Comparison of ENCODE assay signal across 1 cellular context in the genomic region with DNA sequence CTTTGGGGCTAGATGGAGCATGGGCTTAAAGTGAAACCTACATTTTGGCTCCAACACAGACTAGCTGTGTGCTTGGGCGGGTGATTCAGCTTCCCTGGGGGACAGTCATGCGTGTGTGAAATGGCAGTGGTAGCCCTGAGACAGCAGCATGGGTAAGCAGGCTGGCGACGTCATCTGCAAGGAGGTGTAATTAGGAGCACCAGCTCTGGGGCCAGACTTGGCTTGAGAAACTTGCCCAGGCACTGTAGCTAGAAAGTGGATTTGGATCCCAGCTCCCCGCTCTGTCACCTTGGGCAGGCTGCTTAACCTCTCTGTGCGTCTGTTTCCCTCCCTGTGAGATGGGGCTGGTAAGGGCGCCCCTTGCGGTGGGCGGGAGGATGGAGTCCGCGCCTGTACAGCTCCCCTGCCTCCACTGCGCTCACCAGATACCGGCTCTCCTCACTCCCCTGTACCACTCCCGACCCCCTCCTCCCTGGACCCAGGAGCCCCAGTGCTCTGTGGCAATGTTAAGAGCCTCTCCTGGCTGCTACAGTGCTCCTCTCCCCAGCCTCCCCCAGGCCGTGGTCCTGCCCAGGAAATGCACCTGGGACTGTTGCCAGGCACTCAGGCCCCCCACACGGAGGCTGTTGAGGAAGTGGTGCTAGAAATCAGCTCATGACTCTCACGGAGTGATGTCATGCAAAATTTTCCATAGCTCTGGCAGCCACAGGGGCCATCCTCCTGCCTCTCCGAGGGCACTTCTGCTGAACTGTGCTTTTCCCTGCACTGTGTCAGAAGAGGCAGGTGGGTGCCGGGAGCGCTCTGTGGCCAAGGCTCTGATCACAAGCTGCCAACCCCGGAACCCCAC.
TF ChIP-seq lines count a peak whose summit lies in the region.

No MANE protein-coding gene starts in this region.

TF ChIP-seq in HepG2, 621 proteins besides CTCF, POLR2A, EP300 and RAD21 (continued from another document and continues in another):
- TF ChIP-seq, protein P1, sequence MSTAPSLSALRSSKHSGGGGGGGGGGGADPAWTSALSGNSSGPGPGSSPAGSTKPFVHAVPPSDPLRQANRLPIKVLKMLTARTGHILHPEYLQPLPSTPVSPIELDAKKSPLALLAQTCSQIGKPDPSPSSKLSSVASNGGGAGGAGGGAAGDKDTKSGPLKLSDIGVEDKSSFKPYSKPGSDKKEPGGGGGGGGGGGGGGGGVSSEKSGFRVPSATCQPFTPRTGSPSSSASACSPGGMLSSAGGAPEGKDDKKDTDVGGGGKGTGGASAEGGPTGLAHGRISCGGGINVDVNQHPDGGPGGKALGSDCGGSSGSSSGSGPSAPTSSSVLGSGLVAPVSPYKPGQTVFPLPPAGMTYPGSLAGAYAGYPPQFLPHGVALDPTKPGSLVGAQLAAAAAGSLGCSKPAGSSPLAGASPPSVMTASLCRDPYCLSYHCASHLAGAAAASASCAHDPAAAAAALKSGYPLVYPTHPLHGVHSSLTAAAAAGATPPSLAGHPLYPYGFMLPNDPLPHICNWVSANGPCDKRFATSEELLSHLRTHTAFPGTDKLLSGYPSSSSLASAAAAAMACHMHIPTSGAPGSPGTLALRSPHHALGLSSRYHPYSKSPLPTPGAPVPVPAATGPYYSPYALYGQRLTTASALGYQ (CRISPR knock-in tag; IDR thresholded peaks at IDR 0.05): no peak; the same call in 1 of the 2 replicates
- TF ChIP-seq KMT2B (CRISPR knock-in tag; IDR thresholded peaks at IDR 0.05) (no peak; the same call in 1 of the 2 replicates), HMGA1 (CRISPR knock-in tag; conservative IDR thresholded peaks at IDR 0.05) (no peak), ZFP36 (IDR thresholded peaks at IDR 0.05; ENCODE audit: borderline replicate concordance, low read depth, low read length, partially characterized antibody) (no peak), ZNF780A (CRISPR knock-in tag; IDR thresholded peaks at IDR 0.05) (no peak), SAFB2 (CRISPR knock-in tag; IDR thresholded peaks at IDR 0.05; ENCODE audit: borderline replicate concordance, low read depth) (peak; percentile 78; the same call in 1 of the 2 replicates), CCAR2 (optimal IDR thresholded peaks at IDR 0.05; ENCODE audit: low read depth, low read length) (no peak), ZNF558 (CRISPR knock-in tag; IDR thresholded peaks at IDR 0.05; ENCODE audit: borderline replicate concordance) (no peak), ZNF10 (CRISPR knock-in tag; IDR thresholded peaks at IDR 0.05; ENCODE audit: borderline replicate concordance, low read depth) (no peak), MED1 (CRISPR knock-in tag; IDR thresholded peaks at IDR 0.05) (peak; percentile 80), NCOA2 (CRISPR knock-in tag; IDR thresholded peaks at IDR 0.05) (no peak), SRSF9 (IDR thresholded peaks at IDR 0.05; ENCODE audit: borderline replicate concordance, insufficient read depth, low read depth, low read length, poor library complexity, severe bottlenecking) (no peak), ZBTB7B (CRISPR knock-in tag; IDR thresholded peaks at IDR 0.05) (no peak), ZNF589 (CRISPR knock-in tag; conservative IDR thresholded peaks at IDR 0.05) (no peak), THAP11 (CRISPR knock-in tag; IDR thresholded peaks at IDR 0.05) (peak; percentile 28; the same call in 1 of the 2 replicates), CAMTA2 (CRISPR knock-in tag; IDR thresholded peaks at IDR 0.05; ENCODE audit: borderline replicate concordance) (no peak), PHB2 (IDR thresholded peaks at IDR 0.05; ENCODE audit: partially characterized antibody) (no peak), ZNF383 (CRISPR knock-in tag; IDR thresholded peaks at IDR 0.05; ENCODE audit: borderline replicate concordance) (no peak), ZFP1 (CRISPR knock-in tag; IDR thresholded peaks at IDR 0.05) (no peak), NPAS2 (CRISPR knock-in tag; IDR thresholded peaks at IDR 0.05; ENCODE audit: borderline replicate concordance) (no peak), RELA (CRISPR knock-in tag; IDR thresholded peaks at IDR 0.05) (no peak), POLR2AphosphoS5 (IDR thresholded peaks at IDR 0.05; ENCODE audit: low read depth, low read length) (no peak), ZNF577 (CRISPR knock-in tag; IDR thresholded peaks at IDR 0.05; ENCODE audit: borderline replicate concordance, low read depth) (no peak), KDM5B (CRISPR knock-in tag; IDR thresholded peaks at IDR 0.05; ENCODE audit: borderline replicate concordance) (peak; percentile 71), ZNF709 (CRISPR knock-in tag; IDR thresholded peaks at IDR 0.05) (no peak), ZNF30 (CRISPR knock-in tag; IDR thresholded peaks at IDR 0.05) (no peak), PHF20 (CRISPR knock-in tag; IDR thresholded peaks at IDR 0.05) (no peak), POLR2AphosphoS2 (IDR thresholded peaks at IDR 0.05; ENCODE audit: low read depth, low read length) (no peak), NRL (CRISPR knock-in tag; IDR thresholded peaks at IDR 0.05; ENCODE audit: borderline replicate concordance) (peak; percentile 23; the same call in 1 of the 2 replicates), ZNF225 (CRISPR knock-in tag; IDR thresholded peaks at IDR 0.05) (no peak), ZNF841 (CRISPR knock-in tag; IDR thresholded peaks at IDR 0.05; ENCODE audit: borderline replicate concordance) (no peak), RXRA (CRISPR knock-in tag; IDR thresholded peaks at IDR 0.05) (no peak), ZNF510 (CRISPR knock-in tag; IDR thresholded peaks at IDR 0.05; ENCODE audit: low read depth) (no peak), ZFY (CRISPR knock-in tag; IDR thresholded peaks at IDR 0.05) (no peak), ZNF326 (CRISPR knock-in tag; IDR thresholded peaks at IDR 0.05; ENCODE audit: borderline replicate concordance) (no peak), SP1 (IDR thresholded peaks at IDR 0.05) (no peak), SP1 (CRISPR knock-in tag; IDR thresholded peaks at IDR 0.05) (no peak), ZKSCAN5 (CRISPR knock-in tag; IDR thresholded peaks at IDR 0.05) (no peak), ATRX (CRISPR knock-in tag; IDR thresholded peaks at IDR 0.05; ENCODE audit: borderline replicate concordance) (no peak), ZNF256 (CRISPR knock-in tag; conservative IDR thresholded peaks at IDR 0.05) (no peak), NR2C2 (CRISPR knock-in tag; IDR thresholded peaks at IDR 0.05; ENCODE audit: borderline replicate concordance) (0 out of 2 replicates have a peak, but pooled peaks have one; percentile 19), ZNF160 (CRISPR knock-in tag; IDR thresholded peaks at IDR 0.05) (no peak), STAT5B (CRISPR knock-in tag; IDR thresholded peaks at IDR 0.05) (no peak), MAFG (CRISPR knock-in tag; IDR thresholded peaks at IDR 0.05) (no peak), PAX8 (CRISPR knock-in tag; IDR thresholded peaks at IDR 0.05; ENCODE audit: borderline replicate concordance) (no peak)
- TF ChIP-seq, protein P2, sequence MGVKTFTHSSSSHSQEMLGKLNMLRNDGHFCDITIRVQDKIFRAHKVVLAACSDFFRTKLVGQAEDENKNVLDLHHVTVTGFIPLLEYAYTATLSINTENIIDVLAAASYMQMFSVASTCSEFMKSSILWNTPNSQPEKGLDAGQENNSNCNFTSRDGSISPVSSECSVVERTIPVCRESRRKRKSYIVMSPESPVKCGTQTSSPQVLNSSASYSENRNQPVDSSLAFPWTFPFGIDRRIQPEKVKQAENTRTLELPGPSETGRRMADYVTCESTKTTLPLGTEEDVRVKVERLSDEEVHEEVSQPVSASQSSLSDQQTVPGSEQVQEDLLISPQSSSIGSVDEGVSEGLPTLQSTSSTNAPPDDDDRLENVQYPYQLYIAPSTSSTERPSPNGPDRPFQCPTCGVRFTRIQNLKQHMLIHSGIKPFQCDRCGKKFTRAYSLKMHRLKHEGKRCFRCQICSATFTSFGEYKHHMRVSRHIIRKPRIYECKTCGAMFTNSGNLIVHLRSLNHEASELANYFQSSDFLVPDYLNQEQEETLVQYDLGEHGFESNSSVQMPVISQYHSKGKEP (CRISPR knock-in tag; IDR thresholded peaks at IDR 0.05): no peak
- TF ChIP-seq, protein P3, sequence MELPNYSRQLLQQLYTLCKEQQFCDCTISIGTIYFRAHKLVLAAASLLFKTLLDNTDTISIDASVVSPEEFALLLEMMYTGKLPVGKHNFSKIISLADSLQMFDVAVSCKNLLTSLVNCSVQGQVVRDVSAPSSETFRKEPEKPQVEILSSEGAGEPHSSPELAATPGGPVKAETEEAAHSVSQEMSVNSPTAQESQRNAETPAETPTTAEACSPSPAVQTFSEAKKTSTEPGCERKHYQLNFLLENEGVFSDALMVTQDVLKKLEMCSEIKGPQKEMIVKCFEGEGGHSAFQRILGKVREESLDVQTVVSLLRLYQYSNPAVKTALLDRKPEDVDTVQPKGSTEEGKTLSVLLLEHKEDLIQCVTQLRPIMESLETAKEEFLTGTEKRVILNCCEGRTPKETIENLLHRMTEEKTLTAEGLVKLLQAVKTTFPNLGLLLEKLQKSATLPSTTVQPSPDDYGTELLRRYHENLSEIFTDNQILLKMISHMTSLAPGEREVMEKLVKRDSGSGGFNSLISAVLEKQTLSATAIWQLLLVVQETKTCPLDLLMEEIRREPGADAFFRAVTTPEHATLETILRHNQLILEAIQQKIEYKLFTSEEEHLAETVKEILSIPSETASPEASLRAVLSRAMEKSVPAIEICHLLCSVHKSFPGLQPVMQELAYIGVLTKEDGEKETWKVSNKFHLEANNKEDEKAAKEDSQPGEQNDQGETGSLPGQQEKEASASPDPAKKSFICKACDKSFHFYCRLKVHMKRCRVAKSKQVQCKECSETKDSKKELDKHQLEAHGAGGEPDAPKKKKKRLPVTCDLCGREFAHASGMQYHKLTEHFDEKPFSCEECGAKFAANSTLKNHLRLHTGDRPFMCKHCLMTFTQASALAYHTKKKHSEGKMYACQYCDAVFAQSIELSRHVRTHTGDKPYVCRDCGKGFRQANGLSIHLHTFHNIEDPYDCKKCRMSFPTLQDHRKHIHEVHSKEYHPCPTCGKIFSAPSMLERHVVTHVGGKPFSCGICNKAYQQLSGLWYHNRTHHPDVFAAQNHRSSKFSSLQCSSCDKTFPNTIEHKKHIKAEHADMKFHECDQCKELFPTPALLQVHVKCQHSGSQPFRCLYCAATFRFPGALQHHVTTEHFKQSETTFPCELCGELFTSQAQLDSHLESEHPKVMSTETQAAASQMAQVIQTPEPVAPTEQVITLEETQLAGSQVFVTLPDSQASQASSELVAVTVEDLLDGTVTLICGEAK (IDR thresholded peaks at IDR 0.05): no peak
- TF ChIP-seq, protein P3 (CRISPR knock-in tag; IDR thresholded peaks at IDR 0.05): peak; percentile 23
- TF ChIP-seq, protein P4, sequence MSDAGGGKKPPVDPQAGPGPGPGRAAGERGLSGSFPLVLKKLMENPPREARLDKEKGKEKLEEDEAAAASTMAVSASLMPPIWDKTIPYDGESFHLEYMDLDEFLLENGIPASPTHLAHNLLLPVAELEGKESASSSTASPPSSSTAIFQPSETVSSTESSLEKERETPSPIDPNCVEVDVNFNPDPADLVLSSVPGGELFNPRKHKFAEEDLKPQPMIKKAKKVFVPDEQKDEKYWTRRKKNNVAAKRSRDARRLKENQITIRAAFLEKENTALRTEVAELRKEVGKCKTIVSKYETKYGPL (CRISPR knock-in tag; IDR thresholded peaks at IDR 0.05): no peak
- TF ChIP-seq, protein P5, sequence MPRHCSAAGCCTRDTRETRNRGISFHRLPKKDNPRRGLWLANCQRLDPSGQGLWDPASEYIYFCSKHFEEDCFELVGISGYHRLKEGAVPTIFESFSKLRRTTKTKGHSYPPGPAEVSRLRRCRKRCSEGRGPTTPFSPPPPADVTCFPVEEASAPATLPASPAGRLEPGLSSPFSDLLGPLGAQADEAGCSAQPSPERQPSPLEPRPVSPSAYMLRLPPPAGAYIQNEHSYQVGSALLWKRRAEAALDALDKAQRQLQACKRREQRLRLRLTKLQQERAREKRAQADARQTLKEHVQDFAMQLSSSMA (CRISPR knock-in tag; IDR thresholded peaks at IDR 0.05): no peak
- TF ChIP-seq, protein P6, sequence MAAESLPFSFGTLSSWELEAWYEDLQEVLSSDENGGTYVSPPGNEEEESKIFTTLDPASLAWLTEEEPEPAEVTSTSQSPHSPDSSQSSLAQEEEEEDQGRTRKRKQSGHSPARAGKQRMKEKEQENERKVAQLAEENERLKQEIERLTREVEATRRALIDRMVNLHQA (CRISPR knock-in tag; IDR thresholded peaks at IDR 0.05): no peak
- TF ChIP-seq, protein P7, sequence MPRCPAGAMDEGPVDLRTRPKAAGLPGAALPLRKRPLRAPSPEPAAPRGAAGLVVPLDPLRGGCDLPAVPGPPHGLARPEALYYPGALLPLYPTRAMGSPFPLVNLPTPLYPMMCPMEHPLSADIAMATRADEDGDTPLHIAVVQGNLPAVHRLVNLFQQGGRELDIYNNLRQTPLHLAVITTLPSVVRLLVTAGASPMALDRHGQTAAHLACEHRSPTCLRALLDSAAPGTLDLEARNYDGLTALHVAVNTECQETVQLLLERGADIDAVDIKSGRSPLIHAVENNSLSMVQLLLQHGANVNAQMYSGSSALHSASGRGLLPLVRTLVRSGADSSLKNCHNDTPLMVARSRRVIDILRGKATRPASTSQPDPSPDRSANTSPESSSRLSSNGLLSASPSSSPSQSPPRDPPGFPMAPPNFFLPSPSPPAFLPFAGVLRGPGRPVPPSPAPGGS (CRISPR knock-in tag; IDR thresholded peaks at IDR 0.05): 0 out of 2 replicates have a peak, but pooled peaks have one; percentile 48
- TF ChIP-seq, protein P8, sequence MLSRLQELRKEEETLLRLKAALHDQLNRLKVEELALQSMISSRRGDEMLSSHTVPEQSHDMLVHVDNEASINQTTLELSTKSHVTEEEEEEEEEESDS (CRISPR knock-in tag; IDR thresholded peaks at IDR 0.05; ENCODE audit: borderline replicate concordance): no peak
